Comparison of ENCODE assay signal across 8 cellular contexts in genomic region chr4:103091601-103092223, GRCh38. TPM values are rescaled to one million over a fixed set of nuclear protein-coding genes. Genes with fewer than 3 reads are reported as not detected.
A peak's percentile ranks its signal among the peaks of the same experiment; 100 is the strongest.
DNase-seq lines count a peak whose midpoint lies in the region; ATAC-seq lines count a peak whose summit lies in the region.

No MANE protein-coding gene starts in this region.

- ATAC-seq in GM18502 (IDR thresholded peaks at IDR 0.05; ENCODE audit: poor library complexity, unreplicated experiment) (peak; percentile 74), HG02884 (IDR thresholded peaks at IDR 0.05; ENCODE audit: unreplicated experiment) (peak; percentile 72)

- DNase-seq in Ammon's horn (ENCODE audit: low spot score) (peak; percentile 88), NCI-H1436 (lab: John Stamatoyannopoulos, UW) (peak; percentile 81), T-helper 22 cell (ENCODE audit: low read depth) (peak; percentile 12), dermis blood vessel endothelial cell (peak; percentile 78), myocyte (ENCODE audit: low read depth) (peak; percentile 56), UCSD-AML1 (lab: John Stamatoyannopoulos, UW; ENCODE audit: unreplicated experiment) (no peak)

RNA-seq across cellular contexts. Expression of gene BDH2, which starts 7.9 kb away (rescaled TPM):
- total RNA-seq in dermis blood vessel endothelial cell, result 25.5 and 26.5 TPM in 2 replicates
- 52.0 and 69.8 TPM in 2 replicates for total RNA-seq in myocyte
- polyA plus RNA-seq in myocyte (2012), result 54.9 TPM

RNA-seq across cellular contexts. Expression of gene SLC9B2, which starts 15.2 kb away (rescaled TPM):
- 22.6 and 24.2 TPM in 2 replicates for total RNA-seq in dermis blood vessel endothelial cell
- 9.7 and 10.6 TPM in 2 replicates for total RNA-seq in myocyte
- 5.9 TPM for polyA plus RNA-seq in myocyte (2012)
